1 cellular context compared by ENCODE assay signal in genomic region chr9:69975681-69976080, GRCh38.
TF ChIP-seq lines count a peak whose summit lies in the region.

No MANE protein-coding gene starts in this region.

TF ChIP-seq in GM23338, 12 proteins besides CTCF, POLR2A, EP300 and RAD21 (continued from another document):
- TF ChIP-seq ETS1 (IDR thresholded peaks at IDR 0.05) = no peak
- TF ChIP-seq NANOG (IDR thresholded peaks at IDR 0.05; ENCODE audit: borderline replicate concordance) = no peak
- no peak for TF ChIP-seq JUNB (IDR thresholded peaks at IDR 0.05; ENCODE audit: unreplicated experiment)
- no peak for TF ChIP-seq EZH2phosphoT487 (IDR thresholded peaks at IDR 0.05; ENCODE audit: unreplicated experiment)
- no peak for TF ChIP-seq CREB1 (CRISPR knock-in tag; IDR thresholded peaks at IDR 0.05; ENCODE audit: low read depth)
- TF ChIP-seq ZNF462 (CRISPR knock-in tag; IDR thresholded peaks at IDR 0.05) = no peak
- no peak for TF ChIP-seq REST (IDR thresholded peaks at IDR 0.05; ENCODE audit: unreplicated experiment)
- TF ChIP-seq POLR2AphosphoS5 (IDR thresholded peaks at IDR 0.05; ENCODE audit: low read depth) = no peak
